Comparison of ENCODE assay signal across 1 cellular context in genomic region chr6:81553246-81553645, GRCh38.
TF ChIP-seq lines count a peak whose summit lies in the region.

No MANE protein-coding gene starts in this region.

TF ChIP-seq in WTC11, 78 proteins besides CTCF, POLR2A, EP300 and RAD21 (continued from another document):
- TF ChIP-seq E2F1 (CRISPR knock-in tag; IDR thresholded peaks at IDR 0.05), result no peak
